8 cellular contexts compared by ENCODE assay signal in the genomic region with DNA sequence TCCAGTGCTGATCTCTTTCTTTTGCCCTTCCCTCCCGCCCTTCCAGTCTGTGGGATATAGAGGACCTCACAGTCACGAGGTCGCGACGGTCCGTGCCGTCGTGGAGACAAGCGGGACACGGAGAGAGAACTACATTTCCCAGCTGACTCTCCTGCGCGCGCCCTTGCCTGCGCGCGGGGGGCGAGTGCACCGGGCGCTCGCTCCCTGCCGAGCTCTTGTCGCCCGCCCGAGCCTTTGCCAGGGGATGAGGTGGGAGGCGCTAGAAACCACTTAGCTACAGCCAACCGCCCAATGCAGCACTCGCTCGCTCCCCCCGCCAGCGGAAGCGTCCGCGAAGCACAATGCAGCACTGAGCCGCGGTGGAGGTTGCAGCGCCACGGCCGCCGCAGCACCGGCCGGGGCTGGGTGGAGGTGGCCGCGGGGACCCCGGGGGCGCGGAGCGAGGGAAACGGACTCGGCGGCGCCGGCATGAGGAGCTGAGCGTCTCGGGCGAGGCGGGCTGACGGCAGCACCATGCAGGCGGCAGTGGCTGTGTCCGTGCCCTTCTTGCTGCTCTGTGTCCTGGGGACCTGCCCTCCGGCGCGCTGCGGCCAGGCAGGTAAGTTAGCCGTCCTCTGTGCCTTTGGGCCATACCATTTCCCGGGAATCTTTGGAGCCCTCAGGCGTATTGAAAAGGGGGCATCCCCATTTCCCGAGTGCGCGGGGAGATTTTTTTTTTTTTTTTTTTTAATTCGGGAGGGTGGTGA. TPM values are rescaled to one million over a fixed set of nuclear protein-coding genes. Genes with fewer than 3 reads are reported as not detected.
A peak's percentile ranks its signal among the peaks of the same experiment; 100 is the strongest.
DNase-seq lines count a peak whose midpoint lies in the region; ATAC-seq and TF ChIP-seq lines count a peak whose summit lies in the region.

A gene with protein sequence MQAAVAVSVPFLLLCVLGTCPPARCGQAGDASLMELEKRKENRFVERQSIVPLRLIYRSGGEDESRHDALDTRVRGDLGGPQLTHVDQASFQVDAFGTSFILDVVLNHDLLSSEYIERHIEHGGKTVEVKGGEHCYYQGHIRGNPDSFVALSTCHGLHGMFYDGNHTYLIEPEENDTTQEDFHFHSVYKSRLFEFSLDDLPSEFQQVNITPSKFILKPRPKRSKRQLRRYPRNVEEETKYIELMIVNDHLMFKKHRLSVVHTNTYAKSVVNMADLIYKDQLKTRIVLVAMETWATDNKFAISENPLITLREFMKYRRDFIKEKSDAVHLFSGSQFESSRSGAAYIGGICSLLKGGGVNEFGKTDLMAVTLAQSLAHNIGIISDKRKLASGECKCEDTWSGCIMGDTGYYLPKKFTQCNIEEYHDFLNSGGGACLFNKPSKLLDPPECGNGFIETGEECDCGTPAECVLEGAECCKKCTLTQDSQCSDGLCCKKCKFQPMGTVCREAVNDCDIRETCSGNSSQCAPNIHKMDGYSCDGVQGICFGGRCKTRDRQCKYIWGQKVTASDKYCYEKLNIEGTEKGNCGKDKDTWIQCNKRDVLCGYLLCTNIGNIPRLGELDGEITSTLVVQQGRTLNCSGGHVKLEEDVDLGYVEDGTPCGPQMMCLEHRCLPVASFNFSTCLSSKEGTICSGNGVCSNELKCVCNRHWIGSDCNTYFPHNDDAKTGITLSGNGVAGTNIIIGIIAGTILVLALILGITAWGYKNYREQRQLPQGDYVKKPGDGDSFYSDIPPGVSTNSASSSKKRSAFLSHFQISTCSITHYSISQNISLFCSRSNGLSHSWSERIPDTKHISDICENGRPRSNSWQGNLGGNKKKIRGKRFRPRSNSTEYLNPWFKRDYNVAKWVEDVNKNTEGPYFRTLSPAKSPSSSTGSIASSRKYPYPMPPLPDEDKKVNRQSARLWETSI (plus strand): TSS at position 299 of the 746 bp plus-strand sequence. CDS start 215 bp downstream, at position 514.

- H3K4me1 ChIP-seq in DND-41 (ENCODE audit: insufficient read depth, low read length) = peaks cover 28% of the 10 kb centered on the region
- no peaks in the 10 kb centered on the region for H3K4me1 ChIP-seq in Panc1 (ENCODE audit: control insufficient read depth, insufficient read depth, low read length)
- no peaks in the 10 kb centered on the region for H3K4me1 ChIP-seq in fibroblast of lung (ENCODE audit: control insufficient read depth, extremely low read depth, insufficient read depth, low read length)

- ATAC-seq in DND-41 (ENCODE audit: insufficient read depth, low read depth) = peak; percentile 96
- peak; percentile 98 for ATAC-seq in GM21737 (IDR thresholded peaks at IDR 0.05; ENCODE audit: unreplicated experiment)
- peak; percentile 97 for ATAC-seq in Panc1
- ATAC-seq in naive thymus-derived CD8-positive, alpha-beta T cell = peak; percentile 93 to 94
- ATAC-seq in stimulated activated naive B cell treated with anti-CD40 and anti-IgM and Interleukin-4, amounts not matched to agents 10 μg/mL and 1 μg/mL and 100 μg/mL, for 72 hours (replicated peaks) = peak; percentile 95 to 99

- intact Hi-C loops in Panc1 (cut with micrococcal nuclease; ENCODE audit: unreplicated experiment) = no loop called here

- H3K36me3 Mint-ChIP-seq in naive thymus-derived CD8-positive, alpha-beta T cell = peaks cover 4 to 6% (median 6%) of the 10 kb centered on the region in 3 donors
- H3K36me3 Mint-ChIP-seq in stimulated activated naive B cell treated with anti-CD40 and anti-IgM and Interleukin-4, amounts not matched to agents 10 μg/mL and 1 μg/mL and 100 μg/mL, for 72 hours = no peaks in the 10 kb centered on the region

- H4K20me1 ChIP-seq in DND-41 (ENCODE audit: insufficient read depth, low read length) (no peaks in the 10 kb centered on the region), fibroblast of lung (ENCODE audit: control insufficient read depth, extremely low read depth, insufficient read depth, low read length) (no peaks in the 10 kb centered on the region)

- H3K9ac ChIP-seq in DND-41 (ENCODE audit: low read depth, low read length) (peak within 1 kb of the TSS; percentile 72), fibroblast of lung (ENCODE audit: insufficient read depth, low read length) (no peak within 1 kb of the TSS)

- POLR2A ChIA-PET in Panc1 (lab: Charles Lee) = no interaction called here
- POLR2A ChIA-PET in naive thymus-derived CD8-positive, alpha-beta T cell (lab: Charles Lee) = interaction anchor here (0.7 to 1.2 kb wide), 5 partner anchors 58 to 523 kb away, joined by 3 to 6 read pairs (median 4); partner anchors contain the start of genes DBF4, RUNDC3B, SLC25A40 and SRI

- peak within 1 kb of the TSS in 9 of 10 donors; percentile 18 to 92 (median 75) for H3K27ac Mint-ChIP-seq in naive thymus-derived CD8-positive, alpha-beta T cell
- H3K27ac Mint-ChIP-seq in stimulated activated naive B cell treated with anti-CD40 and anti-IgM and Interleukin-4, amounts not matched to agents 10 μg/mL and 1 μg/mL and 100 μg/mL, for 72 hours = peak within 1 kb of the TSS; percentile 81

- H3K4me3 Mint-ChIP-seq in naive thymus-derived CD8-positive, alpha-beta T cell = peak within 1 kb of the TSS; percentile 91 to 95 (median 93)
- peak within 1 kb of the TSS; percentile 88 to 94 for H3K4me3 Mint-ChIP-seq in stimulated activated naive B cell treated with anti-CD40 and anti-IgM and Interleukin-4, amounts not matched to agents 10 μg/mL and 1 μg/mL and 100 μg/mL, for 72 hours

- H3K36me3 ChIP-seq in DND-41 (ENCODE audit: insufficient read depth, low read length) (peaks cover 15% of the 10 kb centered on the region), Panc1 (ENCODE audit: control insufficient read depth, insufficient read depth, low read length) (no peaks in the 10 kb centered on the region), fibroblast of lung (ENCODE audit: control insufficient read depth, insufficient read depth, low read length) (no peaks in the 10 kb centered on the region)

- H3K27me3 Mint-ChIP-seq in naive thymus-derived CD8-positive, alpha-beta T cell = peaks cover 0 to 2% (median 0%) of the 10 kb centered on the region in 5 donors
- peaks cover 4 to 22% of the 10 kb centered on the region in 2 donors for H3K27me3 Mint-ChIP-seq in stimulated activated naive B cell treated with anti-CD40 and anti-IgM and Interleukin-4, amounts not matched to agents 10 μg/mL and 1 μg/mL and 100 μg/mL, for 72 hours

- in situ Hi-C loops in Panc1 (cut with HindIII; ENCODE audit: low pct_unique_long_range_greater_than_20kb, low sequenced_read_pairs) = no loop called here

- CTCF ChIA-PET in Panc1 (lab: Charles Lee) = interaction anchor here (0.6 kb wide), 1 partner anchor 146 kb away, joined by 3 read pairs; no protein-coding TSS in a partner anchor

- peak within 1 kb of the TSS; percentile 57 to 68 for H3K4me3 ChIP-seq in DND-41 (ENCODE audit: low read depth in 1 of 2, low read length in 2 of 2)
- peak within 1 kb of the TSS; percentile 65 to 71 for H3K4me3 ChIP-seq in Panc1 (ENCODE audit: low read depth in 2 of 2, low read length in 2 of 2)
- H3K4me3 ChIP-seq in fibroblast of lung (replicated peaks in 1 of 4; ENCODE audit: control extremely low read depth in 1 of 4, insufficient read depth in 1 of 4, low read depth in 3 of 4, low read length in 4 of 4) = peak within 1 kb of the TSS; percentile 50 to 73 (median 60)

- H3K27ac ChIP-seq in DND-41 (ENCODE audit: low read length) (peak within 1 kb of the TSS; percentile 81), Panc1 (ENCODE audit: low read length) (peak within 1 kb of the TSS; percentile 29; the same call in 1 of the 2 replicates), fibroblast of lung (ENCODE audit: insufficient read depth, low read length) (no peak within 1 kb of the TSS)

- no peaks in the 10 kb centered on the region for H3K9me3 Mint-ChIP-seq in naive thymus-derived CD8-positive, alpha-beta T cell
- no peaks in the 10 kb centered on the region for H3K9me3 Mint-ChIP-seq in stimulated activated naive B cell treated with anti-CD40 and anti-IgM and Interleukin-4, amounts not matched to agents 10 μg/mL and 1 μg/mL and 100 μg/mL, for 72 hours

- TF ChIP-seq CTCF in DND-41 (IDR thresholded peaks at IDR 0.05; ENCODE audit: borderline replicate concordance, extremely low read depth, low read length, poor library complexity, severe bottlenecking) (peak; percentile 47), Panc1 (IDR thresholded peaks at IDR 0.05) (no peak; the same call in none of the 2 replicates), fibroblast of lung (conservative IDR thresholded peaks at IDR 0.05 in 1 of 2, IDR thresholded peaks at IDR 0.05 in 1 of 2; ENCODE audit: low read depth in 1 of 2, low read length in 2 of 2) (no peak)

- peak within 1 kb of the TSS; percentile 81 for H2AFZ ChIP-seq in DND-41 (ENCODE audit: low read depth, low read length)
- H2AFZ ChIP-seq in fibroblast of lung (ENCODE audit: low read length) = peak within 1 kb of the TSS; percentile 82

- H3K4me2 ChIP-seq in DND-41 (ENCODE audit: insufficient read depth, low read length) = peak within 1 kb of the TSS; percentile 90
- peak within 1 kb of the TSS; percentile 86 for H3K4me2 ChIP-seq in fibroblast of lung (ENCODE audit: extremely low read depth, insufficient read depth, low read length)

- H3K4me1 Mint-ChIP-seq in naive thymus-derived CD8-positive, alpha-beta T cell = peaks cover 5 to 10% (median 8%) of the 10 kb centered on the region in 4 donors
- H3K4me1 Mint-ChIP-seq in stimulated activated naive B cell treated with anti-CD40 and anti-IgM and Interleukin-4, amounts not matched to agents 10 μg/mL and 1 μg/mL and 100 μg/mL, for 72 hours = peaks cover 10 to 21% of the 10 kb centered on the region in 2 donors

- H3K79me2 ChIP-seq in DND-41 (ENCODE audit: insufficient read depth, low read length) (peaks cover 7% of the 10 kb centered on the region), fibroblast of lung (ENCODE audit: control insufficient read depth, insufficient read depth, low read length) (no peaks in the 10 kb centered on the region)

- H3K27me3 ChIP-seq in DND-41 (ENCODE audit: insufficient read depth, low read length, poor library complexity) = no peaks in the 10 kb centered on the region
- peaks cover 4% of the 10 kb centered on the region; the same call in 1 of the 2 replicates for H3K27me3 ChIP-seq in Panc1 (ENCODE audit: control insufficient read depth, insufficient read depth, low read length)
- H3K27me3 ChIP-seq in fibroblast of lung (ENCODE audit: control insufficient read depth, insufficient read depth, low read length) = peaks cover 2% of the 10 kb centered on the region

- H3K9me3 ChIP-seq in DND-41 (ENCODE audit: insufficient read depth, low read length, severe bottlenecking) (no peaks in the 10 kb centered on the region), Panc1 (ENCODE audit: control insufficient read depth, insufficient read depth, low read depth, low read length) (no peaks in the 10 kb centered on the region), fibroblast of lung (ENCODE audit: control insufficient read depth, insufficient read depth, low read depth, low read length) (no peaks in the 10 kb centered on the region)

- no TSS peak for BruUV-seq in Panc1 (replicated peaks; lab: Mats Ljungman, UMichigan)

- DNase-seq in DND-41 (peak; percentile 95), KG1 (lab: John Stamatoyannopoulos, UW) (peak; percentile 73), Panc1 (ENCODE audit: low read depth, low spot score) (peak; percentile 30), activated T-helper 1 cell treated with Interleukin-2 at 50 U/mL for 16 hours (ENCODE audit: low read depth) (peak; percentile 73), fibroblast of lung (ENCODE audit: low read depth in 2 of 2) (peak; percentile 83 to 89)
- peak; percentile 65 to 93 (median 82) for DNase-seq in naive thymus-derived CD8-positive, alpha-beta T cell
- peak; percentile 81 for DNase-seq in stimulated activated naive B cell treated with anti-CD40 and anti-IgM and Interleukin-4, amounts not matched to agents 10 μg/mL and 1 μg/mL and 100 μg/mL, for 72 hours

RNA-seq across cellular contexts. Expression of the gene that starts here (rescaled TPM):
- 4.2 TPM for total RNA-seq in Panc1 (2021; ENCODE audit: unreplicated experiment)
- 4.5 TPM for polyA plus RNA-seq in Panc1 (2012; ENCODE audit: insufficient read length)
- 0.51 and 0.66 TPM in 2 replicates for total RNA-seq in fibroblast of lung
- 0.18 and 0.33 TPM in 2 replicates for polyA plus RNA-seq in fibroblast of lung
- 0.10 TPM in 2 replicates for polyA plus RNA-seq in fibroblast of lung (2012)
- not detected in 2 replicates for polyA minus RNA-seq in fibroblast of lung (ENCODE audit: low replicate concordance)
- 1 to 10 TPM; 7.8 to 9.2 TPM for total RNA-seq in naive thymus-derived CD8-positive, alpha-beta T cell
- polyA plus RNA-seq in naive thymus-derived CD8-positive, alpha-beta T cell = 1 to 10 TPM in 1 of 3 donors, under 1 TPM in 2; 0.60 to 1.6 (median 0.91) TPM

Comparison
In these comparisons a context has a peak if more than half of its experiments do, and no peak if none do; other contexts are left out.
1. Peak in DNase-seq, H3K4me3 ChIP-seq and H3K4me2 ChIP-seq in fibroblast of lung; RNA of the gene not detected or under 1 TPM.
2. DNase-seq: peak in every context shown above with its lines; median percentile 95 in DND-41; 86 in fibroblast of lung; 82 in naive thymus-derived CD8-positive, alpha-beta T cell; 81 in stimulated activated naive B cell treated with anti-CD40 and anti-IgM and Interleukin-4, amounts not matched to agents 10 μg/mL and 1 μg/mL and 100 μg/mL, for 72 hours; 73 in KG1; 73 in activated T-helper 1 cell treated with Interleukin-2 at 50 U/mL for 16 hours; 30 in Panc1.